In the genomic region with DNA sequence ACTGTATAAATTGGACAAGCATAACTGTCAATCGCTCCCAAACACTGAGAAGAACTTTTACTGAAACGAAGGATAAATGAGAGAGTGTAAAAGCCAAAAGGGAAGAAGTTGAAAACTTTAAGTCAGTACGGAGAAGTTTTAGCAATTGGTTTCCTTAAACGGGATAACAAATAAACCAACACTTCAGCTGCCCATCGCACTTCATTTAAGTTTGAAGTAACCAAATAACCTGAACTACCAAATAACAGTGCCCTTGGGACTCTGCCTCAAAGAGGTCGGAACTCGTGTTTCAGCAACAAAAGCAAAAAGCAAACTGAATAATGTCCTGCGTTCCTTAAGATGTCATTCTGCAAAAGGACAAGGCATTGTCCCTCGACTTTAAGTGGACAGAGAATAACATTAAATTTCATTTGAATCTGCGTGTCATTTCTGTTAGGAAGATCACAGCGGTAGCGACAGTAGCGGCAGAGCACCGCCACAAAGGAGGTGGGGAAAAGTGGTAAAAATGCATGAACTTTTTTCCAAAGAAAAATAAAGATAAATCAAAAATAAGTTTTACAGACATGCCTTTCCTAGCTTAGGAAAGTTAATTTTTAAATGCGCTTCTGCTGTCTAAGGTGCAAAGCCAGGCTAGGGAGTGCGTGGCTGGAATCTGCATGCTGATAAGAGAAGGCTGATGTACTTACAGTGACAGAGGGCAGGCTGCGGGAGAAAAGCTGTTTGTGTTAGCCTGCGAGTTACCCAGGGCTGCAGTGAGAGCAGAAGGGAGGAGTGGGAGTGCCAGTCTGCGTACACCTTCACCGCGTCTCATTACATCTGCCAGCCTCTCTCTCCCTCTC, we compare ENCODE assay signal across 1 cellular context.
TF ChIP-seq lines count a peak whose summit lies in the region.

No MANE protein-coding gene starts in this region.

TF ChIP-seq in IMR-90, 13 proteins besides CTCF, POLR2A, EP300 and RAD21:
- TF ChIP-seq NFE2L2 (IDR thresholded peaks at IDR 0.05; ENCODE audit: low read depth, low read length) (no peak), MAZ (IDR thresholded peaks at IDR 0.05; ENCODE audit: borderline replicate concordance, low read depth, low read length) (no peak), FOS (IDR thresholded peaks at IDR 0.05; ENCODE audit: low read depth, low read length) (no peak), MXI1 (IDR thresholded peaks at IDR 0.05; ENCODE audit: borderline replicate concordance, low read depth, low read length) (no peak), CEBPB (IDR thresholded peaks at IDR 0.05; ENCODE audit: low read depth, low read length) (no peak), BHLHE40 (IDR thresholded peaks at IDR 0.05; ENCODE audit: low read depth, low read length) (no peak), MAFK (IDR thresholded peaks at IDR 0.05; ENCODE audit: low read depth, low read length) (no peak), CHD1 (IDR thresholded peaks at IDR 0.05; ENCODE audit: low read depth, low read length) (no peak), RCOR1 (IDR thresholded peaks at IDR 0.05; ENCODE audit: insufficient replicate concordance, low read length) (no peak), ELK1 (IDR thresholded peaks at IDR 0.05; ENCODE audit: borderline replicate concordance, low read depth, low read length) (no peak), RFX5 (IDR thresholded peaks at IDR 0.05; ENCODE audit: low read depth, low read length) (no peak), SMC3 (IDR thresholded peaks at IDR 0.05; ENCODE audit: low read depth, low read length) (no peak)
- TF ChIP-seq, protein P1, sequence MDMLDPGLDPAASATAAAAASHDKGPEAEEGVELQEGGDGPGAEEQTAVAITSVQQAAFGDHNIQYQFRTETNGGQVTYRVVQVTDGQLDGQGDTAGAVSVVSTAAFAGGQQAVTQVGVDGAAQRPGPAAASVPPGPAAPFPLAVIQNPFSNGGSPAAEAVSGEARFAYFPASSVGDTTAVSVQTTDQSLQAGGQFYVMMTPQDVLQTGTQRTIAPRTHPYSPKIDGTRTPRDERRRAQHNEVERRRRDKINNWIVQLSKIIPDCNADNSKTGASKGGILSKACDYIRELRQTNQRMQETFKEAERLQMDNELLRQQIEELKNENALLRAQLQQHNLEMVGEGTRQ (IDR thresholded peaks at IDR 0.05; ENCODE audit: low read depth, low read length) = no peak
